ENCODE assay signal across 25 cellular contexts in the genomic region with DNA sequence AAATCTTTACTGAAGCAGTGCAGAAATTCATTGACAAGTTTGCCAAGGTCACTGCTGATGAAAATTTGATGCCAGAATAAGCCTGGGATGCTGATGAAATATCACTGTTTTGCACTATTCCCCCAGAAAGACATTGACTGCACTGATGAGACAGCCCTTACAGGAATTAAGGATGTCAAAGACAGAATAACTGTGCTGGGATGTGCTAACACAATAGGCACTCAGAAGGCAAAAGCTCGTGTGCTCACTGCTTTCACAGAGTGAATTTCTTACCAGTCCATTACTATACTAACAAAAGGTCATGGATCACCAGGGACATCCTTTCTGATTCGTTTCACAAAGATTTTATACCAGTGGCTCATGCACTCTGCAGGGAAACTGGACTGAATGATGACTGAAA.
"Had no signal": no experiment of that assay in that cellular context is flagged by ENCODE, and none has a peak within 500 bp of the region (broad histone marks: within the 10 kb centered on the region; RNA-seq: fewer than 3 reads in every experiment).

No MANE protein-coding gene starts in this region.

- DNase-seq: activated CD4-positive, alpha-beta memory T cell treated with anti-CD3 and anti-CD28 coated beads for 36 hours; activated CD4-positive, alpha-beta T cell treated with anti-CD3 and anti-CD28 coated beads, Interleukin-2, amount 10 ng/mL, durations not matched to agents 7 days and 5 days; activated CD4-positive, CD25-positive, alpha-beta regulatory T cell; activated gamma-delta T cell; activated naive CD4-positive, alpha-beta T cell treated with anti-CD3 and anti-CD28 coated beads for 36 hours; activated naive CD8-positive, alpha-beta T cell treated with anti-CD3 and anti-CD28 coated beads for 36 hours; activated T-cell treated with anti-CD3 and anti-CD28 coated beads for 4 hours; activated T-cell treated with anti-CD3 and anti-CD28 coated beads, Interleukin-2, amount 50 U/mL, for 48 hours; aorta; MG63; MV-4-11; NCI-H1092 treated with DMSO at 0.1 percent for 48 hours; NCI-H1417 treated with DMSO at 0.1 percent for 48 hours; NCI-H1694; NCI-H2029; NCI-H2107; NCI-H345; NCI-H510A; NCI-H526 treated with DMSO at 0.1 percent for 48 hours; NK-92 treated with Interleukin-12 subunit alpha and Interleukin-12 subunit beta, amount 100 ng/mL, for 24 hours; OCI-M1; RPMI8226; SK-N-SH; T-helper 1 cell had no signal

- H3K36me3 ChIP-seq: breast epithelium, MG63 had no signal

- H3K27me3 ChIP-seq: breast epithelium had no signal

- H3K4me3 ChIP-seq: breast epithelium, MG63 had no signal
